ENCODE assay signal across 8 cellular contexts in genomic region chr11:69674886-69675714, GRCh38. TPM values are rescaled to one million over a fixed set of nuclear protein-coding genes. Genes with fewer than 3 reads are reported as not detected.
DNase-seq lines count a peak whose midpoint lies in the region; ATAC-seq, FAIRE-seq and TF ChIP-seq lines count a peak whose summit lies in the region.

Gene LTO1 (minus strand): TSS chr11:69675353. CDS start chr11:69675239, 114 bp downstream.

- intact Hi-C loops in OCI-LY7 (cut with micrococcal nuclease; ENCODE audit: unreplicated experiment), result no loop called here
- intact Hi-C loops in endothelial cell of umbilical vein (cut with micrococcal nuclease), result no loop called here

- H2AFZ ChIP-seq in OCI-LY7 (ENCODE audit: low read length) (peak within 1 kb of the TSS; percentile 58), endothelial cell of umbilical vein (ENCODE audit: low read depth, low read length) (peak within 1 kb of the TSS; percentile 94)

- ATAC-seq in GM21423 (IDR thresholded peaks at IDR 0.05; ENCODE audit: unreplicated experiment), result peak; percentile 74

- in situ Hi-C loops in Caki2 (cut with HindIII; ENCODE audit: low pct_unique_long_range_greater_than_20kb, low sequenced_read_pairs), result loop anchor here (25.0 kb wide), 1 partner anchor 563 kb away; no protein-coding TSS in a partner anchor

- POLR2A ChIA-PET in OCI-LY7 (lab: Charles Lee) (interaction anchor here (0.7 kb wide), 1 partner anchor 567 kb away, joined by 3 read pairs; no protein-coding TSS in a partner anchor), endothelial cell of umbilical vein (lab: Charles Lee) (interaction anchor here (0.6 kb wide), 1 partner anchor 578 kb away, joined by 3 read pairs; no protein-coding TSS in a partner anchor)

- peaks cover 0 to 3% of the 10 kb centered on the region in 2 experiments for H3K27me3 ChIP-seq in endothelial cell of umbilical vein (ENCODE audit: control insufficient read depth in 2 of 2, insufficient read depth in 2 of 2, low read length in 2 of 2)

- H3K4me2 ChIP-seq in OCI-LY7 (ENCODE audit: low read length) (peak within 1 kb of the TSS; percentile 88), endothelial cell of umbilical vein (ENCODE audit: insufficient read depth, low read length) (peak within 1 kb of the TSS; percentile 87)

- H4K20me1 ChIP-seq in OCI-LY7 (ENCODE audit: insufficient read depth, low read length), result peaks cover 4% of the 10 kb centered on the region; the same call in 1 of the 2 replicates
- no peaks in the 10 kb centered on the region for H4K20me1 ChIP-seq in endothelial cell of umbilical vein (replicated peaks; ENCODE audit: control insufficient read depth, extremely low read depth, insufficient read depth, low read length)

- dilution Hi-C loops in endothelial cell of umbilical vein (cut with MboI; ENCODE audit: extremely low pct_ligation_motif_present, low sequenced_read_pairs), result loop anchor here (25.0 kb wide), 1 partner anchor 563 kb away; no protein-coding TSS in a partner anchor

- H3K4me1 ChIP-seq in OCI-LY7 (ENCODE audit: insufficient read depth, low read length, poor library complexity, severe bottlenecking), result peaks cover 14% of the 10 kb centered on the region
- peaks cover 9% of the 10 kb centered on the region for H3K4me1 ChIP-seq in endothelial cell of umbilical vein (ENCODE audit: control insufficient read depth, extremely low read depth, insufficient read depth, low read length)

- no TSS peak for BruUV-seq in OCI-LY7 (replicated peaks; lab: Mats Ljungman, UMichigan)
- BruUV-seq in endothelial cell of umbilical vein (replicated peaks; lab: Mats Ljungman, UMichigan), result TSS peak; percentile 61

- peaks cover 30% of the 10 kb centered on the region for H3K36me3 ChIP-seq in OCI-LY7 (ENCODE audit: insufficient read depth, low read length)
- peaks cover 5 to 6% of the 10 kb centered on the region in 2 experiments for H3K36me3 ChIP-seq in endothelial cell of umbilical vein (ENCODE audit: control insufficient read depth in 2 of 2, extremely low read depth in 1 of 2, insufficient read depth in 2 of 2, low read length in 2 of 2)

- H3K79me2 ChIP-seq in OCI-LY7 (ENCODE audit: insufficient read depth, low read depth, low read length) (peaks cover 21% of the 10 kb centered on the region), endothelial cell of umbilical vein (ENCODE audit: control insufficient read depth, insufficient read depth, low read length) (peaks cover 24% of the 10 kb centered on the region)

- no peaks in the 10 kb centered on the region for H3K9me2 ChIP-seq in OCI-LY7 (ENCODE audit: insufficient read depth, low read length)

- DNase-seq in Caki2 (ENCODE audit: low read depth) (peak; percentile 94), HuH-7 (ENCODE audit: low spot score) (peak; percentile 100), OCI-LY7 (ENCODE audit: low spot score) (peak; percentile 93), activated T-cell treated with anti-CD3 and anti-CD28 coated beads for 1 hour (ENCODE audit: low read depth) (peak; percentile 96), endothelial cell of umbilical vein (ENCODE audit: low read depth, low spot score) (peak; percentile 97), midbrain (lab: John Stamatoyannopoulos, UW) (peak; percentile 96)
- DNase-seq in stimulated activated CD8-positive, alpha-beta memory T cell treated with anti-CD3 and anti-CD28 coated beads, Interleukin-15, amount 100 ng/mL, for 48 hours (ENCODE audit: low read depth in 2 of 2), result peak; percentile 89 to 91

- CTCF ChIA-PET in OCI-LY7 (lab: Charles Lee; ENCODE audit: unreplicated experiment) (no interaction called here), endothelial cell of umbilical vein (lab: Charles Lee) (interaction anchor here (0.5 to 2.2 kb wide), 10 partner anchors 8 to 630 kb away, joined by 3 to 23 read pairs (median 4); no protein-coding TSS in a partner anchor)

- no peaks in the 10 kb centered on the region for H3K9me1 ChIP-seq in endothelial cell of umbilical vein (replicated peaks; ENCODE audit: control insufficient read depth, extremely low read depth, insufficient read depth, low read length)

- peak within 1 kb of the TSS; percentile 96 for H3K9ac ChIP-seq in endothelial cell of umbilical vein (replicated peaks; ENCODE audit: extremely low read depth, insufficient read depth, low read length)

- peak; percentile 93 for TF ChIP-seq POLR2A in endothelial cell of umbilical vein (IDR thresholded peaks at IDR 0.05; ENCODE audit: low read depth, low read length)

- no peak for TF ChIP-seq CTCF in OCI-LY7 (conservative IDR thresholded peaks at IDR 0.05; ENCODE audit: low read length)
- TF ChIP-seq CTCF in endothelial cell of umbilical vein (IDR thresholded peaks at IDR 0.05; ENCODE audit: extremely low read depth in 1 of 2, insufficient read depth in 1 of 2, low read depth in 1 of 2, low read length in 2 of 2), result peak in 1 of 2 donors; percentile 3

- H3K9me3 ChIP-seq in OCI-LY7 (ENCODE audit: low read length) (no peaks in the 10 kb centered on the region), endothelial cell of umbilical vein (replicated peaks; ENCODE audit: control insufficient read depth, insufficient read depth, low read length) (no peaks in the 10 kb centered on the region)

- H3K4me3 ChIP-seq in OCI-LY7 (ENCODE audit: low read depth, low read length, poor library complexity, severe bottlenecking) (peak within 1 kb of the TSS; percentile 98), endothelial cell of umbilical vein (replicated peaks in 1 of 3; ENCODE audit: insufficient read depth in 1 of 3, low read depth in 1 of 3, low read length in 3 of 3) (peak within 1 kb of the TSS; percentile 74 to 98 (median 82))

- FAIRE-seq in endothelial cell of umbilical vein (lab: Jason Lieb, UNC), result peak; percentile 98

- H3K27ac ChIP-seq in OCI-LY7 (ENCODE audit: low read depth, low read length, poor library complexity, severe bottlenecking) (peak within 1 kb of the TSS; percentile 28), endothelial cell of umbilical vein (ENCODE audit: insufficient read depth, low read depth, low read length) (peak within 1 kb of the TSS; percentile 92)

TF ChIP-seq in endothelial cell of umbilical vein, 7 proteins besides CTCF, POLR2A, EP300 and RAD21:
- no peak for TF ChIP-seq FOS (IDR thresholded peaks at IDR 0.05; ENCODE audit: borderline replicate concordance, insufficient read depth, low read length)
- no peak for TF ChIP-seq JUN (IDR thresholded peaks at IDR 0.05; ENCODE audit: borderline replicate concordance, insufficient read depth, insufficient read length, low read depth)
- no peak for TF ChIP-seq GATA2 (IDR thresholded peaks at IDR 0.05; ENCODE audit: insufficient read depth, insufficient read length, low read depth, low read length)
- peak; percentile 88 for TF ChIP-seq POLR2AphosphoS5 (IDR thresholded peaks at IDR 0.05; ENCODE audit: insufficient read depth, low read depth, low read length)
- TF ChIP-seq EZH2 (IDR thresholded peaks at IDR 0.05; ENCODE audit: borderline replicate concordance, low read depth, low read length, severe bottlenecking), result no peak
- TF ChIP-seq MYC (IDR thresholded peaks at IDR 0.05; ENCODE audit: low read depth, low read length), result no peak
- TF ChIP-seq MAX (IDR thresholded peaks at IDR 0.05; ENCODE audit: insufficient read depth, insufficient read length), result peak; percentile 68

RNA-seq across cellular contexts. Expression of gene LTO1, which starts in this region (rescaled TPM):
- 3.3 and 9.7 TPM in 2 replicates for total RNA-seq in Caki2 (2014; rRNA removed; shearing (Covaris generic); ENCODE audit: low replicate concordance)
- 27.6 and 28.8 TPM in 2 replicates for total RNA-seq in OCI-LY7 (2014; rRNA removed; shearing (Covaris generic))
- total RNA-seq in OCI-LY7 (2022) (34.5 and 35.9 TPM in 2 replicates), endothelial cell of umbilical vein (27.3 and 30.9 TPM in 2 replicates)
- polyA plus RNA-seq in endothelial cell of umbilical vein, result 22.1 and 26.8 TPM in 2 replicates
- 19.8 and 23.3 TPM in 2 replicates for polyA plus RNA-seq in endothelial cell of umbilical vein (2011; cell fraction: cytosol; rRNA removed)
- 47.9 and 48.3 TPM in 2 replicates for polyA plus RNA-seq in endothelial cell of umbilical vein (2011; cell fraction: nucleus; rRNA removed)
- 19.3 and 22.6 TPM in 2 replicates for polyA plus RNA-seq in endothelial cell of umbilical vein (2012)
- 17.2 and 22.0 TPM in 2 replicates for polyA minus RNA-seq in endothelial cell of umbilical vein
- polyA minus RNA-seq in endothelial cell of umbilical vein (2011; cell fraction: cytosol; rRNA and poly(A)+ RNA removed), result 12.4 TPM
- 25.4 and 26.6 TPM in 2 replicates for polyA minus RNA-seq in endothelial cell of umbilical vein (2011; cell fraction: nucleus; rRNA and poly(A)+ RNA removed)

Comparison
In these comparisons a context has a peak if more than half of its experiments do, and no peak if none do; other contexts are left out.
1. Peak in every context shown above with its lines: DNase-seq, ATAC-seq, H3K4me3 ChIP-seq and H3K27ac ChIP-seq.